ENCODE assay signal across 21 cellular contexts in the genomic region with DNA sequence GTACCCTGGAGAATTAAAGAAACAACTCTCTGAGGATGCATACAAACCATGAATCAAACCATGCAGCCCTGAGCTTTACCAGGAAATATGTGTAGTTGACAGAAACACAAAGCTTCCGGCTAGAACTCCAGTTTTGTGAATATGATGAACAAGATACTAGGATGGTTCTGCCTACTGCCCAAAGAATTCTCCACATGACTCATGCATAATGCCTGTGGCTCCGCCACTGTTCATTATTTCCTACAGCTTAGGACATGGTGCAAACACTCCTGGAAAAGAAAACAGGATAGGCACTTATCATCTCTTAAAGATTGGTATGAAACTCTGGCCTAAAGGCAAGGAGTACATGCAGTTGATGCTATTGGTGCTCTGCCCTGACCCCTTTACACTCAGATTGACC.
A peak's percentile ranks its signal among the peaks of the same experiment; 100 is the strongest.
DNase-seq lines count a peak whose midpoint lies in the region; ATAC-seq and TF ChIP-seq lines count a peak whose summit lies in the region.
"Had no signal": no experiment of that assay in that cellular context is flagged by ENCODE, and none has a peak within 500 bp of the region (broad histone marks: within the 10 kb centered on the region; RNA-seq: fewer than 3 reads in every experiment).

No MANE protein-coding gene starts in this region.

- DNase-seq in AG10803 (ENCODE audit: low read depth) (peak; percentile 61), HT1080 (ENCODE audit: low read depth) (peak; percentile 82), astrocyte of the spinal cord (ENCODE audit: low read depth, low spot score) (peak; percentile 49), kidney tubule cell (ENCODE audit: low spot score) (peak; percentile 78), COLO829 (ENCODE audit: low spot score) (no peak), globus pallidus (ENCODE audit: low spot score) (no peak), anterior cingulate cortex (lab: John Stamatoyannopoulos, UW) (no peak)
- DNase-seq: activated CD4-positive, alpha-beta memory T cell treated with anti-CD3 and anti-CD28 coated beads, Interleukin-2, amount 10 ng/mL, durations not matched to agents 7 days and 5 days; activated T-cell treated with anti-CD3 and anti-CD28 coated beads, Interleukin-2, amount 50 U/mL, for 4 hours; GOT3; Kasumi-1; mucosa of descending colon; NCI-H1436 treated with DMSO at 0.1 percent for 48 hours; NCI-H2171 treated with DMSO at 0.1 percent for 48 hours; right cardiac atrium; stimulated activated naive CD8-positive, alpha-beta T cell treated with anti-CD3 and anti-CD28 coated beads, Interleukin-15, Interleukin-2, amounts not matched to agents 100 U/mL and 50 U/mL, for 24 hours; upper lobe of left lung had no signal

- no peak for ATAC-seq in HG02642 (IDR thresholded peaks at IDR 0.05; ENCODE audit: poor library complexity, unreplicated experiment)
- ATAC-seq: activated naive CD4-positive, alpha-beta T cell treated with anti-CD3 and anti-CD28 coated beads, Interleukin-2, amount 50 U/mL, for 72 hours; activated T-cell treated with anti-CD3 and anti-CD28 coated beads, Interleukin-2, amount 50 U/mL, for 4 hours; mucosa of descending colon; Panc1; right cardiac atrium; stimulated activated naive CD8-positive, alpha-beta T cell treated with anti-CD3 and anti-CD28 coated beads, Interleukin-15, Interleukin-2, amounts not matched to agents 100 U/mL and 50 U/mL, for 24 hours had no signal

- TF ChIP-seq CTCF in AG10803 (conservative IDR thresholded peaks at IDR 0.05; ENCODE audit: low read length) (no peak), astrocyte of the spinal cord (IDR thresholded peaks at IDR 0.05; ENCODE audit: low read depth, low read length) (no peak)

- in situ Hi-C loops in astrocyte of the spinal cord (cut with HindIII; ENCODE audit: low sequenced_read_pairs), result no loop called here

- H3K4me3 ChIP-seq in AG10803 (ENCODE audit: low read length) (no peak overlapping the region), astrocyte of the spinal cord (ENCODE audit: low read depth, low read length) (no peak overlapping the region)
- H3K4me3 ChIP-seq: cardiac muscle cell, mucosa of descending colon, upper lobe of left lung had no signal

Comparison
In these comparisons a context has a peak if more than half of its experiments do, and no peak if none do; other contexts are left out.
1. DNase-seq: peak in AG10803 (single experiment), HT1080 (single experiment), astrocyte of the spinal cord (single experiment) and kidney tubule cell (single experiment); none in COLO829 (single experiment), globus pallidus (single experiment) and anterior cingulate cortex (0 of 58).